In the genomic region with DNA sequence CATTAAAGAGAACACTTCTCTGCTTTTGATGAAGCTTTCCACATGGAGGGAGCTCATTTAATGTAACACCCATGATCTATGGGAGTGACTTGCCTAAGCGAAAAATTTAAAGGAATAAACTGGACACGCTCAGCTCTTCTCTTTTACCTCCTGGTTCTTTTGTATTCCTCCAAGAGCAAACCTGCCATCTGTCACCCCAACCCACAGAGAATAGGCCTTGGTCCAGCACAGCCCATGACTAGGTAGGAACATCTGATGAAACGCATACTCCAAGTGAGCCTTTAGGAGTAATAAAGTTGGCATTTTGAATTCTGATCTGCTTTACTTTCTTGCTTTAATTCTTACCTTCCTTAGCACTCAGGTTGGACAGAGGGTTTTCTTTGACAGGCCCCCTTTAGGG, we compare ENCODE assay signal across 15 cellular contexts.
A peak's percentile ranks its signal among the peaks of the same experiment; 100 is the strongest.
DNase-seq lines count a peak whose midpoint lies in the region; ATAC-seq and TF ChIP-seq lines count a peak whose summit lies in the region.
"Had no signal": no experiment of that assay in that cellular context is flagged by ENCODE, and none has a peak within 500 bp of the region (broad histone marks: within the 10 kb centered on the region; RNA-seq: fewer than 3 reads in every experiment).

No MANE protein-coding gene starts in this region.

- no peak overlapping the region for H2AFZ ChIP-seq in KMS-11 (ENCODE audit: low read depth)
- H2AFZ ChIP-seq in OCI-LY7 (ENCODE audit: low read length) = peak overlapping the region; percentile 26; the same call in 1 of the 2 replicates
- H2AFZ ChIP-seq: GM23338 had no signal

- ATAC-seq in GM21515 (IDR thresholded peaks at IDR 0.05; ENCODE audit: unreplicated experiment) = no peak
- ATAC-seq: GM23338, HCT116 had no signal

- H3K4me3 ChIP-seq in KMS-11 (IDR thresholded peaks at IDR 0.05; ENCODE audit: insufficient read depth, low read depth, low read length) = no peak overlapping the region
- H3K4me3 ChIP-seq in OCI-LY7 (ENCODE audit: low read depth, low read length, poor library complexity, severe bottlenecking) = no peak overlapping the region
- H3K4me3 ChIP-seq: GM23338 had no signal

- H3K4me3 Mint-ChIP-seq in glutamatergic neuron (ENCODE audit: unreplicated experiment) = no peak overlapping the region
- H3K4me3 Mint-ChIP-seq: CD4-positive, alpha-beta memory T cell; GM23338; H9 had no signal

- POLR2A ChIA-PET in OCI-LY7 (lab: Charles Lee) = interaction anchor here (0.6 to 2.5 kb wide), 6 partner anchors 9 to 359 kb away, joined by 3 to 26 read pairs (median 6); no protein-coding TSS in a partner anchor

- CTCF ChIA-PET in OCI-LY7 (lab: Charles Lee; ENCODE audit: unreplicated experiment) = no interaction called here

- no peaks in the 10 kb centered on the region for H3K9me3 Mint-ChIP-seq in glutamatergic neuron (ENCODE audit: unreplicated experiment)
- H3K9me3 Mint-ChIP-seq: CD4-positive, alpha-beta memory T cell; GM23338; H9 had no signal

- H3K27ac ChIP-seq in KMS-11 = no peak overlapping the region
- H3K27ac ChIP-seq in OCI-LY7 (ENCODE audit: low read depth, low read length, poor library complexity, severe bottlenecking) = no peak overlapping the region

- no peaks in the 10 kb centered on the region for H3K36me3 ChIP-seq in KMS-11 (ENCODE audit: insufficient read depth)
- H3K36me3 ChIP-seq in OCI-LY7 (ENCODE audit: insufficient read depth, low read length) = no peaks in the 10 kb centered on the region; the same call in 1 of the 2 replicates

- peak overlapping the region; percentile 15 for H3K27ac Mint-ChIP-seq in glutamatergic neuron (ENCODE audit: unreplicated experiment)
- H3K27ac Mint-ChIP-seq: CD4-positive, alpha-beta memory T cell; GM23338; H9 had no signal

- no peaks in the 10 kb centered on the region for H3K79me2 ChIP-seq in KMS-11 (ENCODE audit: insufficient read depth, low read depth)
- H3K79me2 ChIP-seq in OCI-LY7 (ENCODE audit: insufficient read depth, low read depth, low read length) = no peaks in the 10 kb centered on the region

- H3K27me3 Mint-ChIP-seq in glutamatergic neuron (ENCODE audit: unreplicated experiment) = no peaks in the 10 kb centered on the region

- H3K36me3 Mint-ChIP-seq in glutamatergic neuron (ENCODE audit: unreplicated experiment) = no peaks in the 10 kb centered on the region
- H3K36me3 Mint-ChIP-seq: CD4-positive, alpha-beta memory T cell had no signal

- intact Hi-C loops in OCI-LY7 (cut with micrococcal nuclease; ENCODE audit: unreplicated experiment) = no loop called here

- H3K9me2 ChIP-seq in OCI-LY7 (ENCODE audit: insufficient read depth, low read length) = no peaks in the 10 kb centered on the region

- no peaks in the 10 kb centered on the region for H3K27me3 ChIP-seq in KMS-11 (ENCODE audit: insufficient read depth, low read depth)

- H3K4me1 ChIP-seq in KMS-11 (ENCODE audit: low read depth, poor library complexity, severe bottlenecking) (peaks cover 92% of the 10 kb centered on the region), OCI-LY7 (ENCODE audit: insufficient read depth, low read length, poor library complexity, severe bottlenecking) (peaks cover 59% of the 10 kb centered on the region)

- H3K4me1 Mint-ChIP-seq in glutamatergic neuron (ENCODE audit: low read depth, unreplicated experiment) = peaks cover 22% of the 10 kb centered on the region
- H3K4me1 Mint-ChIP-seq: CD4-positive, alpha-beta memory T cell had no signal

- H3K4me2 ChIP-seq in KMS-11 = peak overlapping the region; percentile 73
- H3K4me2 ChIP-seq in OCI-LY7 (ENCODE audit: low read length) = no peak overlapping the region
- H3K4me2 ChIP-seq: GM23338 had no signal

- TF ChIP-seq CTCF in KMS-11 (conservative IDR thresholded peaks at IDR 0.05; ENCODE audit: low read depth, low read length) = no peak
- TF ChIP-seq CTCF in OCI-LY7 (conservative IDR thresholded peaks at IDR 0.05; ENCODE audit: low read length) = no peak
- TF ChIP-seq CTCF in glutamatergic neuron (IDR thresholded peaks at IDR 0.05; ENCODE audit: partially characterized antibody, unreplicated experiment) = no peak

- no peaks in the 10 kb centered on the region for H3K9me3 ChIP-seq in OCI-LY7 (ENCODE audit: low read length)

- DNase-seq in G401 (ENCODE audit: low spot score) (peak; percentile 78), OCI-LY7 (ENCODE audit: low spot score) (no peak), glutamatergic neuron (no peak), cortex of kidney (lab: John Stamatoyannopoulos, UW) (no peak)
- DNase-seq: Calu3; CD4-positive, alpha-beta memory T cell; COR-L47; DMS79; EL; GF-D8; H9 had no signal

- H4K20me1 ChIP-seq in KMS-11 (ENCODE audit: insufficient read depth) (no peaks in the 10 kb centered on the region), OCI-LY7 (ENCODE audit: insufficient read depth, low read length) (no peaks in the 10 kb centered on the region)

- BruUV-seq in OCI-LY7 (replicated peaks; lab: Mats Ljungman, UMichigan) = no TSS peak

- no peak overlapping the region for H3K9ac ChIP-seq in KMS-11

- in situ Hi-C loops in G401 (cut with HindIII; ENCODE audit: low sequenced_read_pairs) = no loop called here
